ENCODE assay signal across 11 cellular contexts in genomic region chr19:40907968-40908735, GRCh38. TPM values are rescaled to one million over a fixed set of nuclear protein-coding genes. Genes with fewer than 3 reads are reported as not detected.
DNase-seq lines count a peak whose midpoint lies in the region; ATAC-seq and TF ChIP-seq lines count a peak whose summit lies in the region.
"Had no signal": no experiment of that assay in that cellular context is flagged by ENCODE, and none has a peak within 500 bp of the region (broad histone marks: within the 10 kb centered on the region; RNA-seq: fewer than 3 reads in every experiment).

No MANE protein-coding gene starts in this region.

- H3K27me3 Mint-ChIP-seq in stimulated activated memory B cell treated with anti-CD40 and anti-IgM and Interleukin-4, amounts not matched to agents 10 μg/mL and 1 μg/mL and 100 μg/mL, for 72 hours = peaks cover 50% of the 10 kb centered on the region

- peaks cover 3% of the 10 kb centered on the region for H3K9me3 Mint-ChIP-seq in stimulated activated memory B cell treated with anti-CD40 and anti-IgM and Interleukin-4, amounts not matched to agents 10 μg/mL and 1 μg/mL and 100 μg/mL, for 72 hours

- H3K9me3 ChIP-seq in left lung (no peaks in the 10 kb centered on the region), suprapubic skin (no peaks in the 10 kb centered on the region)

- in situ Hi-C loops in GM13977 (cut with MboI; ENCODE audit: low pct_unique_long_range_greater_than_20kb, low sequenced_read_pairs, unreplicated experiment) = no loop called here

- TF ChIP-seq CTCF in left lung (IDR thresholded peaks at IDR 0.05) (no peak), suprapubic skin (IDR thresholded peaks at IDR 0.05) (no peak), GM13977 (IDR thresholded peaks at IDR 0.05; ENCODE audit: extremely low read depth, insufficient read depth, missing control alignments) (no peak)

- H3K36me3 ChIP-seq in left lung (no peaks in the 10 kb centered on the region), suprapubic skin (no peaks in the 10 kb centered on the region)
- H3K36me3 ChIP-seq: tibial nerve had no signal

- H3K27me3 ChIP-seq in left lung (peaks cover 0 to 17% of the 10 kb centered on the region in 2 donors), suprapubic skin (peaks cover 11% of the 10 kb centered on the region)
- H3K27me3 ChIP-seq: tibial nerve had no signal

- no peak for TF ChIP-seq EP300 in suprapubic skin (IDR thresholded peaks at IDR 0.05)

- no peaks in the 10 kb centered on the region for H3K4me1 ChIP-seq in left lung
- no peaks in the 10 kb centered on the region for H3K4me1 ChIP-seq in suprapubic skin
- H3K4me1 ChIP-seq: tibial nerve had no signal

- H3K27ac ChIP-seq in left lung (no peak overlapping the region), suprapubic skin (no peak overlapping the region)
- H3K27ac ChIP-seq: tibial nerve had no signal

- H3K4me3 Mint-ChIP-seq in stimulated activated memory B cell treated with anti-CD40 and anti-IgM and Interleukin-4, amounts not matched to agents 10 μg/mL and 1 μg/mL and 100 μg/mL, for 72 hours = peak overlapping the region; percentile 47

- peak; percentile 75 for ATAC-seq in left lung
- ATAC-seq in stimulated activated memory B cell treated with anti-CD40 and anti-IgM and Interleukin-4, amounts not matched to agents 10 μg/mL and 1 μg/mL and 100 μg/mL, for 72 hours = no peak

- H3K36me3 Mint-ChIP-seq in stimulated activated memory B cell treated with anti-CD40 and anti-IgM and Interleukin-4, amounts not matched to agents 10 μg/mL and 1 μg/mL and 100 μg/mL, for 72 hours = no peaks in the 10 kb centered on the region

- no peak overlapping the region for H3K27ac Mint-ChIP-seq in stimulated activated memory B cell treated with anti-CD40 and anti-IgM and Interleukin-4, amounts not matched to agents 10 μg/mL and 1 μg/mL and 100 μg/mL, for 72 hours

- peaks cover 5% of the 10 kb centered on the region for H3K4me1 Mint-ChIP-seq in stimulated activated memory B cell treated with anti-CD40 and anti-IgM and Interleukin-4, amounts not matched to agents 10 μg/mL and 1 μg/mL and 100 μg/mL, for 72 hours

- no peak for TF ChIP-seq POLR2A in suprapubic skin (IDR thresholded peaks at IDR 0.05)

- intact Hi-C loops in left lung (cut with DNase I) = no loop called here

- DNase-seq in NOMO-1 (lab: John Stamatoyannopoulos, UW; ENCODE audit: unreplicated experiment in 2 of 2) = peak; percentile 61 to 72
- DNase-seq in activated T-cell treated with anti-CD3 and anti-CD28 coated beads for 48 hours (ENCODE audit: low read depth) = peak; percentile 60
- peak in 1 of 2 donors; percentile 82 for DNase-seq in left lung
- DNase-seq in suprapubic skin (ENCODE audit: low spot score in 2 of 2) = no peak
- no peak for DNase-seq in GM03348 (ENCODE audit: low spot score)
- DNase-seq in GM13977 (ENCODE audit: low spot score) = no peak
- no peak for DNase-seq in NCI-H1694 treated with DMSO at 0.1 percent for 48 hours (lab: John Stamatoyannopoulos, UW)
- DNase-seq: NCI-H1105 treated with DMSO at 0.1 percent for 48 hours had no signal

- WGBS in suprapubic skin = 9% methylated on average over 20 of the region's 21 CpGs

- no peak overlapping the region for H3K4me3 ChIP-seq in left lung
- H3K4me3 ChIP-seq in suprapubic skin = no peak overlapping the region

RNA-seq across cellular contexts. Expression of gene CYP2A7, which starts 26.1 kb away (rescaled TPM):
- total RNA-seq in left lung (not detected), suprapubic skin (not detected)
- total RNA-seq: aorta, tibial nerve had no signal

RNA-seq across cellular contexts. Expression of gene CYP2A6, which starts 57.9 kb away (rescaled TPM):
- total RNA-seq in left lung (under 1 TPM in 1 of 2 donors, not detected in 1; 0.31 TPM), suprapubic skin (not detected)
- total RNA-seq: aorta had no signal

Comparison
In these comparisons a context has a peak if more than half of its experiments do, and no peak if none do; other contexts are left out.
1. DNase-seq: peak in NOMO-1 (2 of 2) and activated T-cell treated with anti-CD3 and anti-CD28 coated beads for 48 hours (single experiment); none in suprapubic skin (0 of 2), GM03348 (single experiment), GM13977 (single experiment) and NCI-H1694 treated with DMSO at 0.1 percent for 48 hours (single experiment).